Comparison of ENCODE assay signal across 15 cellular contexts in the genomic region with DNA sequence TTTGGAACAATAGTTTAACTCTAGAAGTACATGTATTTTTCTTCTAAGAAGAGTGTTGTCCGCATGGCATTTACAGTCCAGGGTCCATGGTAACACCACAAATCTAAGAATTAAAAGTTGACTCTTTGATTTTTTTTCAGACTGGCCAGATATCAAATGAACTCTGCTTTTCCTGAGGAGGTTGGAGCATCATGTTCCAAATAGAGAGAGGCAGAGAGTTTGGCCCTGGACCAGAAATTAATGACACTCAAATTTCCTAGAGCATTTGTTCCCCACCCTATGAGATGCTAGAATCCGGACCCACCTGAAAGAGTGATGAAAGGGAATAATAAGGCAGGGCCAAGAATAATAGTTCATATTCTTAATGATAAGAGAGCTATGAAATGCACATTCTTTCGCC. TPM values are rescaled to one million over a fixed set of nuclear protein-coding genes. Genes with fewer than 3 reads are reported as not detected.
A peak's percentile ranks its signal among the peaks of the same experiment; 100 is the strongest.
DNase-seq lines count a peak whose midpoint lies in the region; ATAC-seq and TF ChIP-seq lines count a peak whose summit lies in the region.
"Had no signal": no experiment of that assay in that cellular context is flagged by ENCODE, and none has a peak within 500 bp of the region (broad histone marks: within the 10 kb centered on the region; RNA-seq: fewer than 3 reads in every experiment).

No MANE protein-coding gene starts in this region.

- H3K36me3 Mint-ChIP-seq in nephron (ENCODE audit: low read depth) (peaks cover 95% of the 10 kb centered on the region), endodermal cell (ENCODE audit: low read depth) (peaks cover 24% of the 10 kb centered on the region)

- H3K36me3 ChIP-seq in left ventricle myocardium inferior (peaks cover 62% of the 10 kb centered on the region), tibial artery (peaks cover 27 to 59% (median 27%) of the 10 kb centered on the region in 3 donors), endodermal cell (ENCODE audit: control insufficient read depth, insufficient read depth, low read length) (peaks cover 11% of the 10 kb centered on the region)

- no peaks in the 10 kb centered on the region for H3K27me3 Mint-ChIP-seq in nephron (ENCODE audit: low read depth)
- H3K27me3 Mint-ChIP-seq in endodermal cell (ENCODE audit: insufficient read depth): no peaks in the 10 kb centered on the region

- peaks cover 29% of the 10 kb centered on the region for H3K4me1 ChIP-seq in left ventricle myocardium inferior
- peaks cover 0 to 52% (median 24%) of the 10 kb centered on the region in 4 donors for H3K4me1 ChIP-seq in tibial artery
- H3K4me1 ChIP-seq in endodermal cell (ENCODE audit: control insufficient read depth, insufficient read depth, low read length): no peaks in the 10 kb centered on the region
- H3K4me1 ChIP-seq: Caco-2 had no signal

- H3K9ac ChIP-seq in endodermal cell (ENCODE audit: extremely low read depth, low read length, poor library complexity, severe bottlenecking): no peak overlapping the region

- no peaks in the 10 kb centered on the region for H3K9me3 Mint-ChIP-seq in nephron
- H3K9me3 Mint-ChIP-seq in endodermal cell: no peaks in the 10 kb centered on the region
- H3K9me3 Mint-ChIP-seq: CD14-positive monocyte had no signal

- 96 to 100% methylated on average over 3 of the region's 3 CpGs for whole genome bisulfite sequencing in endodermal cell (ENCODE audit: insufficient coverage in 1 of 2, insufficient read length in 1 of 2), 2 experiments

- H3K27ac Mint-ChIP-seq in nephron (peak overlapping the region in 2 of 3 experiments; percentile 11 to 22), endodermal cell (no peak overlapping the region)
- H3K27ac Mint-ChIP-seq: CD14-positive monocyte had no signal

- intact Hi-C loops in left ventricle myocardium inferior (cut with micrococcal nuclease) (no loop called here), Right ventricle myocardium inferior (cut with DNase I) (no loop called here), tibial artery (cut with DNase I; ENCODE audit: low total_unique reads) (no loop called here)

- H3K4me3 Mint-ChIP-seq in nephron: no peak overlapping the region
- no peak overlapping the region for H3K4me3 Mint-ChIP-seq in endodermal cell
- H3K4me3 Mint-ChIP-seq: CD14-positive monocyte had no signal

- H3K9me3 ChIP-seq in left ventricle myocardium inferior (replicated peaks) (no peaks in the 10 kb centered on the region), tibial artery (no peaks in the 10 kb centered on the region), endodermal cell (ENCODE audit: control insufficient read depth, low read length) (no peaks in the 10 kb centered on the region)
- H3K9me3 ChIP-seq: Caco-2 had no signal

- H3K4me3 ChIP-seq in left ventricle myocardium inferior (no peak overlapping the region), tibial artery (no peak overlapping the region), endodermal cell (ENCODE audit: low read length) (no peak overlapping the region)

- peak overlapping the region; percentile 59 for H3K27ac ChIP-seq in left ventricle myocardium inferior (replicated peaks)
- H3K27ac ChIP-seq in tibial artery: peak overlapping the region; percentile 12 to 56
- H3K27ac ChIP-seq in endodermal cell (ENCODE audit: low read depth, low read length): no peak overlapping the region

- ATAC-seq in Right ventricle myocardium inferior: no peak

- TF ChIP-seq CTCF in left ventricle myocardium inferior (IDR thresholded peaks at IDR 0.05; ENCODE audit: borderline replicate concordance): no peak
- no peak for TF ChIP-seq CTCF in nephron (IDR thresholded peaks at IDR 0.05; ENCODE audit: unreplicated experiment in 3 of 3)
- TF ChIP-seq CTCF in tibial artery (IDR thresholded peaks at IDR 0.05): no peak
- TF ChIP-seq CTCF in endodermal cell (conservative IDR thresholded peaks at IDR 0.05): no peak

- no peaks in the 10 kb centered on the region for H3K27me3 ChIP-seq in left ventricle myocardium inferior (ENCODE audit: low read depth)
- H3K27me3 ChIP-seq in tibial artery: no peaks in the 10 kb centered on the region
- H3K27me3 ChIP-seq in endodermal cell (ENCODE audit: control insufficient read depth, insufficient read depth, low read length, poor library complexity, severe bottlenecking): no peaks in the 10 kb centered on the region

- H3K4me1 Mint-ChIP-seq in nephron: peaks cover 37% of the 10 kb centered on the region
- H3K4me1 Mint-ChIP-seq in endodermal cell: no peaks in the 10 kb centered on the region
- H3K4me1 Mint-ChIP-seq: CD14-positive monocyte had no signal

- DNase-seq in left ventricle myocardium inferior (no peak), Right ventricle myocardium inferior (ENCODE audit: missing footprints) (no peak), NCI-H2227 treated with DMSO at 0.1 percent for 48 hours (lab: John Stamatoyannopoulos, UW) (peak; percentile 70), tibial artery (no peak), DMS 273 (lab: John Stamatoyannopoulos, UW; ENCODE audit: unreplicated experiment) (no peak), endodermal cell (no peak), AML-193 (lab: John Stamatoyannopoulos, UW) (no peak)
- DNase-seq: Caco-2, DMS53, HCEC 1CT, Kasumi-1, NCI-H1417 treated with DMSO at 0.1 percent for 48 hours, NCI-H2029 treated with DMSO at 0.1 percent for 48 hours had no signal

RNA-seq across cellular contexts. Expression of a gene that starts 47.0 kb away (rescaled TPM):
- total RNA-seq in left ventricle myocardium inferior: 3.5 TPM
- 2.4 TPM for total RNA-seq in Right ventricle myocardium inferior
- total RNA-seq in endodermal cell: 1 to 10 TPM; 1.2 to 1.5 TPM
- polyA plus RNA-seq in endodermal cell (2013, experiment 1 of 2): 9.2 TPM
- polyA plus RNA-seq in endodermal cell (2013, experiment 2 of 2): 8.8 TPM
- total RNA-seq: Caco-2 had no signal
